ENCODE assay signal across 11 cellular contexts in the genomic region with DNA sequence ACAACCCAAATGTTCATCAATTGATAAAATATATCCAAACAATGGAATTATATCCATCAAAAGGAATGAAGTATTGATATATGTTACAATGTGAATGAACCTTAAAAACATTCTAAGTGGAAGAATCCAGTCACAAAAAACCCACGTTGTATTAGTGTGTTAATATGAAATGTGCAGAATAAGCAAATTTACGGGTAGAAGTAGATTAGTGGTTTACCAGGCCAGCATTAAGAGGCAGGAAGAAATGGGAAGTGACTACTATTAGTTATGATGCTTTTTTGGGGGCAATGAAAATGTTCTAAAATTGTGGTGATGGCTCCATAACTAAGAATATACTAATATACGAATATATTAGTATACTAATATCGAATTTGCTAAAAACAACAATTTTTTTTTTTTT. TPM values are rescaled to one million over a fixed set of nuclear protein-coding genes. Genes with fewer than 3 reads are reported as not detected.
DNase-seq lines count a peak whose midpoint lies in the region; TF ChIP-seq lines count a peak whose summit lies in the region.
"Had no signal": no experiment of that assay in that cellular context is flagged by ENCODE, and none has a peak within 500 bp of the region (broad histone marks: within the 10 kb centered on the region; RNA-seq: fewer than 3 reads in every experiment).

No MANE protein-coding gene starts in this region.

- H3K4me3 Mint-ChIP-seq in nephron progenitor cell = peak overlapping the region; percentile 81

- no peaks in the 10 kb centered on the region for H3K9me3 Mint-ChIP-seq in nephron progenitor cell

- no peak for TF ChIP-seq CTCF in DOHH2 (IDR thresholded peaks at IDR 0.05; ENCODE audit: low read depth, low read length, poor library complexity, severe bottlenecking)
- TF ChIP-seq CTCF in mammary epithelial cell (conservative IDR thresholded peaks at IDR 0.05 in 1 of 2, IDR thresholded peaks at IDR 0.05 in 1 of 2; ENCODE audit: extremely low read depth in 1 of 2, insufficient read depth in 1 of 2, low read depth in 1 of 2, low read length in 2 of 2) = no peak
- TF ChIP-seq CTCF in nephron progenitor cell (IDR thresholded peaks at IDR 0.05) = no peak
- TF ChIP-seq CTCF in BE2C (IDR thresholded peaks at IDR 0.05; ENCODE audit: low read depth, low read length) = no peak

- peaks cover 12% of the 10 kb centered on the region for H3K4me1 ChIP-seq in DOHH2 (ENCODE audit: control insufficient read depth, low read length)
- peaks cover 10% of the 10 kb centered on the region for H3K4me1 ChIP-seq in mammary epithelial cell (ENCODE audit: insufficient read depth, low read length)
- no peaks in the 10 kb centered on the region for H3K4me1 ChIP-seq in BE2C
- H3K4me1 ChIP-seq: SJSA1 had no signal

- DNase-seq in Jurkat, Clone E6-1 (ENCODE audit: low read depth, low spot score) = no peak
- DNase-seq in mammary epithelial cell (no peak), nephron progenitor cell (no peak), NCI-H2196 (lab: John Stamatoyannopoulos, UW; ENCODE audit: unreplicated experiment) (no peak), BE2C (no peak), GDM1 (lab: John Stamatoyannopoulos, UW) (no peak), NCI-H69 (lab: John Stamatoyannopoulos, UW) (no peak)
- DNase-seq: effector CD8-positive, alpha-beta T cell; NCI-H226 had no signal

- H3K36me3 Mint-ChIP-seq in nephron progenitor cell (ENCODE audit: low read depth) = peaks cover 20% of the 10 kb centered on the region

- WGBS in mammary epithelial cell (ENCODE audit: low coverage, missing lambda C conversion rate) = 60% methylated on average over 4 of the region's 4 CpGs

- H3K36me3 ChIP-seq in DOHH2 (ENCODE audit: control insufficient read depth, low read length) (peaks cover 11% of the 10 kb centered on the region), mammary epithelial cell (ENCODE audit: insufficient read depth, low read length) (no peaks in the 10 kb centered on the region), BE2C (no peaks in the 10 kb centered on the region)

- BruUV-seq in mammary epithelial cell (replicated peaks; lab: Mats Ljungman, UMichigan) = no TSS peak

- no peak overlapping the region for H2AFZ ChIP-seq in mammary epithelial cell (ENCODE audit: low read depth, low read length)

- H3K79me2 ChIP-seq in DOHH2 (ENCODE audit: control insufficient read depth, low read length) = peaks cover 57% of the 10 kb centered on the region
- H3K79me2 ChIP-seq in mammary epithelial cell (ENCODE audit: insufficient read depth, low read length) = peaks cover 60% of the 10 kb centered on the region

- H3K9me3 ChIP-seq in DOHH2 (ENCODE audit: control insufficient read depth, insufficient read depth, low read length) = peaks cover 16% of the 10 kb centered on the region; the same call in 1 of the 2 replicates
- no peaks in the 10 kb centered on the region for H3K9me3 ChIP-seq in mammary epithelial cell (replicated peaks; ENCODE audit: insufficient read depth, low read length)
- H3K9me3 ChIP-seq in BE2C = peaks cover 3% of the 10 kb centered on the region
- H3K9me3 ChIP-seq: SJSA1 had no signal

- H3F3A ChIP-seq in DOHH2 (ENCODE audit: control insufficient read depth, insufficient read depth) = no peaks in the 10 kb centered on the region

- no peaks in the 10 kb centered on the region for H3K9me2 ChIP-seq in DOHH2 (replicated peaks; ENCODE audit: control insufficient read depth, low read length)

- dilution Hi-C loops in mammary epithelial cell (cut with HindIII; ENCODE audit: low sequenced_read_pairs) = no loop called here

- CTCF ChIA-PET in mammary epithelial cell (lab: Charles Lee; ENCODE audit: low non-redundant PET) = no interaction called here

- H3K27me3 ChIP-seq in DOHH2 (ENCODE audit: control insufficient read depth, low read length) (no peaks in the 10 kb centered on the region), mammary epithelial cell (ENCODE audit: insufficient read depth, low read length) (no peaks in the 10 kb centered on the region), BE2C (no peaks in the 10 kb centered on the region; the same call in 1 of the 2 replicates)
- H3K27me3 ChIP-seq: SJSA1 had no signal

- no peak overlapping the region for H3K27ac Mint-ChIP-seq in nephron progenitor cell

- H3K9ac ChIP-seq in mammary epithelial cell (ENCODE audit: insufficient read depth, low read length) = no peak overlapping the region

- H3K27ac ChIP-seq in DOHH2 (ENCODE audit: low read depth, low read length) (no peak overlapping the region), mammary epithelial cell (ENCODE audit: insufficient read depth, low read depth, low read length) (no peak overlapping the region)
- H3K27ac ChIP-seq: SJSA1 had no signal

- intact Hi-C loops in mammary epithelial cell (cut with micrococcal nuclease) = loop anchor here (2.0 to 10.0 kb wide), 2 partner anchors 59 to 457 kb away; a partner anchor contains a TSS

- H4K20me1 ChIP-seq in DOHH2 (ENCODE audit: control insufficient read depth, insufficient read depth, low read depth, low read length) (no peaks in the 10 kb centered on the region), mammary epithelial cell (ENCODE audit: insufficient read depth, low read length) (no peaks in the 10 kb centered on the region)

- in situ Hi-C loops in mammary epithelial cell (cut with MboI; ENCODE audit: low sequenced_read_pairs in 2 of 2) = no loop called here

- peaks cover 37% of the 10 kb centered on the region for H3K4me1 Mint-ChIP-seq in nephron progenitor cell

- peak overlapping the region; percentile 88 for H3K4me2 ChIP-seq in DOHH2 (ENCODE audit: low read length)
- peak overlapping the region; percentile 92 for H3K4me2 ChIP-seq in mammary epithelial cell (ENCODE audit: insufficient read depth, low read depth, low read length)

- H3K27me3 Mint-ChIP-seq in nephron progenitor cell (ENCODE audit: low read depth, poor library complexity) = peaks cover 26% of the 10 kb centered on the region

- H3K4me3 ChIP-seq in DOHH2 (ENCODE audit: low read length) (peak overlapping the region; percentile 23; the same call in 1 of the 2 replicates), mammary epithelial cell (replicated peaks in 1 of 3; ENCODE audit: insufficient read depth in 1 of 3, low read depth in 2 of 3, low read length in 3 of 3) (peak overlapping the region in 1 of 3 experiments; percentile 97), BE2C (ENCODE audit: low read depth, low read length) (no peak overlapping the region; the same call in 1 of the 2 replicates)
- peak overlapping the region; percentile 84 for H3K4me3 ChIP-seq in Jurkat, Clone E6-1 (ENCODE audit: low read length)

RNA-seq across cellular contexts. Expression of a gene that starts 1.5 kb away (rescaled TPM):
- 185 TPM for polyA plus RNA-seq in Jurkat, Clone E6-1 (2012; ENCODE audit: insufficient read depth, insufficient read length)
- 10 to 100 TPM; 26.2 to 31.6 TPM for total RNA-seq in mammary epithelial cell
- 19.3 TPM for polyA plus RNA-seq in mammary epithelial cell
- 9.4 TPM for polyA minus RNA-seq in mammary epithelial cell
- 138 TPM for polyA plus RNA-seq in BE2C (2012; ENCODE audit: insufficient read depth, insufficient read length, low read depth)

RNA-seq across cellular contexts. Expression of a gene that starts 58.9 kb away (rescaled TPM):
- 8.7 TPM for polyA plus RNA-seq in Jurkat, Clone E6-1 (2012; ENCODE audit: insufficient read depth, insufficient read length)
- 10 to 100 TPM; 16.2 to 18.4 TPM for total RNA-seq in mammary epithelial cell
- 12.2 TPM for polyA plus RNA-seq in mammary epithelial cell
- 7.0 TPM for polyA minus RNA-seq in mammary epithelial cell
- 10.8 TPM for polyA plus RNA-seq in BE2C (2012; ENCODE audit: insufficient read depth, insufficient read length, low read depth)
